27 cellular contexts compared by ENCODE assay signal in genomic region chr14:29410581-29410980, GRCh38.
DNase-seq lines count a peak whose midpoint lies in the region; ATAC-seq and TF ChIP-seq lines count a peak whose summit lies in the region.
"Had no signal": no experiment of that assay in that cellular context is flagged by ENCODE, and none has a peak within 500 bp of the region (broad histone marks: within the 10 kb centered on the region; RNA-seq: fewer than 3 reads in every experiment).

No MANE protein-coding gene starts in this region.

- no peaks in the 10 kb centered on the region for H3K9me3 ChIP-seq in lower lobe of right lung
- H3K9me3 ChIP-seq: Caco-2, SJSA1 had no signal

- H3K4me3 ChIP-seq in epithelial cell of proximal tubule (ENCODE audit: low read depth, low read length): no peak overlapping the region
- no peak overlapping the region for H3K4me3 ChIP-seq in lower lobe of right lung
- H3K4me3 ChIP-seq: PC-9, SJSA1 had no signal

- no peaks in the 10 kb centered on the region for H3K27me3 Mint-ChIP-seq in effector memory CD8-positive, alpha-beta T cell
- H3K27me3 Mint-ChIP-seq: CD4-positive, alpha-beta memory T cell; IgD-negative memory B cell had no signal

- H3K4me1 Mint-ChIP-seq in effector memory CD8-positive, alpha-beta T cell (ENCODE audit: low read depth in 2 of 2): no peaks in the 10 kb centered on the region
- H3K4me1 Mint-ChIP-seq: CD4-positive, alpha-beta memory T cell; IgD-negative memory B cell had no signal

- no peak overlapping the region for H3K4me3 Mint-ChIP-seq in effector memory CD8-positive, alpha-beta T cell
- H3K4me3 Mint-ChIP-seq: CD4-positive, alpha-beta memory T cell; IgD-negative memory B cell had no signal

- intact Hi-C loops in lower lobe of right lung (cut with DNase I): no loop called here

- ATAC-seq in GM18909 (IDR thresholded peaks at IDR 0.05; ENCODE audit: poor library complexity, unreplicated experiment) (peak; percentile 86), HG03175 (IDR thresholded peaks at IDR 0.05; ENCODE audit: unreplicated experiment) (peak; percentile 56), lower lobe of right lung (no peak)
- ATAC-seq in effector memory CD8-positive, alpha-beta T cell (replicated peaks): no peak
- ATAC-seq: HCT116 had no signal

- no peak overlapping the region for H3K27ac Mint-ChIP-seq in effector memory CD8-positive, alpha-beta T cell
- H3K27ac Mint-ChIP-seq: CD4-positive, alpha-beta memory T cell; IgD-negative memory B cell had no signal

- TF ChIP-seq CTCF in epithelial cell of proximal tubule (conservative IDR thresholded peaks at IDR 0.05; ENCODE audit: low read depth, low read length): no peak
- no peak for TF ChIP-seq CTCF in lower lobe of right lung (IDR thresholded peaks at IDR 0.05)

- no peaks in the 10 kb centered on the region for H3K4me1 ChIP-seq in lower lobe of right lung
- H3K4me1 ChIP-seq: Caco-2, SJSA1 had no signal

- H3K9me3 Mint-ChIP-seq in effector memory CD8-positive, alpha-beta T cell: peaks cover 0 to 13% of the 10 kb centered on the region in 2 donors

- H3K27ac ChIP-seq in lower lobe of right lung: no peak overlapping the region
- H3K27ac ChIP-seq: HL-60, KMS-11, PC-9, SJSA1 had no signal

- DNase-seq in epithelial cell of proximal tubule (ENCODE audit: low read depth) (peak; percentile 57), lower lobe of right lung (no peak), occipital lobe (lab: John Stamatoyannopoulos, UW) (no peak), COLO829 (ENCODE audit: low spot score) (no peak)
- DNase-seq in effector memory CD8-positive, alpha-beta T cell: no peak
- DNase-seq: C1 segment of cervical spinal cord; Caco-2; CD4-positive, alpha-beta memory T cell; DMS153; DND-41; MM.1S; NCI-H1048; NCI-H1417; NCI-H1694; NCI-H2029 treated with DMSO at 0.1 percent for 48 hours; NCI-H2227 treated with DMSO at 0.1 percent for 48 hours; NCI-H526 treated with DMSO at 0.1 percent for 48 hours; PC-9; Right ventricle myocardium superior; RPMI8226 had no signal

- no peaks in the 10 kb centered on the region for H3K36me3 ChIP-seq in lower lobe of right lung
- H3K36me3 ChIP-seq: SJSA1 had no signal

- no peaks in the 10 kb centered on the region for H3K27me3 ChIP-seq in lower lobe of right lung (ENCODE audit: low read depth)
- H3K27me3 ChIP-seq: SJSA1 had no signal

- H3K36me3 Mint-ChIP-seq in effector memory CD8-positive, alpha-beta T cell (ENCODE audit: insufficient read depth): no peaks in the 10 kb centered on the region
- H3K36me3 Mint-ChIP-seq: CD4-positive, alpha-beta memory T cell; IgD-negative memory B cell had no signal

Comparison
In these comparisons a context has a peak if more than half of its experiments do, and no peak if none do; other contexts are left out.
1. ATAC-seq: peak in GM18909 (single experiment) and HG03175 (single experiment); none in effector memory CD8-positive, alpha-beta T cell (single experiment) and lower lobe of right lung (0 of 2).